In genomic region chr11:89516496-89516895, GRCh38 we compare ENCODE assay signal across 15 cellular contexts. TPM values are rescaled to one million over a fixed set of nuclear protein-coding genes. Genes with fewer than 3 reads are reported as not detected.
DNase-seq lines count a peak whose midpoint lies in the region; ATAC-seq and TF ChIP-seq lines count a peak whose summit lies in the region.
"Had no signal": no experiment of that assay in that cellular context is flagged by ENCODE, and none has a peak within 500 bp of the region (broad histone marks: within the 10 kb centered on the region; RNA-seq: fewer than 3 reads in every experiment).

No MANE protein-coding gene starts in this region.

- TF ChIP-seq POLR2A in IMR-90 (IDR thresholded peaks at IDR 0.05; ENCODE audit: low read depth, low read length) = no peak

- no peaks in the 10 kb centered on the region for H3K4me1 ChIP-seq in IMR-90 (ENCODE audit: control insufficient read depth, insufficient read depth, low read length)
- no peaks in the 10 kb centered on the region for H3K4me1 ChIP-seq in hepatocyte (ENCODE audit: insufficient read depth)
- peaks cover 2% of the 10 kb centered on the region in 2 experiments for H3K4me1 ChIP-seq in trophoblast cell (ENCODE audit: control insufficient read depth in 1 of 2, insufficient read depth in 2 of 2, low read length in 2 of 2)
- H3K4me1 ChIP-seq: A549, HAP-1 had no signal

- dilution Hi-C loops in IMR-90 (cut with HindIII; ENCODE audit: low sequenced_read_pairs, unreplicated experiment) = no loop called here

- CTCF ChIA-PET in IMR-90 (lab: Yijun Ruan, JAX) = no interaction called here

- H3K36me3 ChIP-seq in IMR-90 (ENCODE audit: control insufficient read depth, insufficient read depth, low read length) (no peaks in the 10 kb centered on the region), hepatocyte (replicated peaks; ENCODE audit: insufficient read depth, low read depth) (no peaks in the 10 kb centered on the region), trophoblast cell (ENCODE audit: control insufficient read depth in 1 of 2, insufficient read depth in 2 of 2, low read length in 2 of 2) (no peaks in the 10 kb centered on the region)
- H3K36me3 ChIP-seq: HAP-1 had no signal

- H3K9me1 ChIP-seq in IMR-90 (ENCODE audit: insufficient read depth, low read length) = no peaks in the 10 kb centered on the region

- no peak overlapping the region for H2BK120ac ChIP-seq in IMR-90 (ENCODE audit: low read depth, low read length)
- peak overlapping the region; percentile 93 for H2BK120ac ChIP-seq in trophoblast cell (ENCODE audit: insufficient read depth, low read length, poor library complexity)

- H3K56ac ChIP-seq in IMR-90 (ENCODE audit: extremely low read depth, insufficient read depth, low read length) = no peak overlapping the region

- H2AK9ac ChIP-seq in IMR-90 (replicated peaks; ENCODE audit: low read depth, low read length, poor library complexity) = no peak overlapping the region

- H2AK5ac ChIP-seq in IMR-90 (ENCODE audit: low read depth, low read length) = no peak overlapping the region
- H2AK5ac ChIP-seq in trophoblast cell (ENCODE audit: low read length) = no peak overlapping the region

- no peaks in the 10 kb centered on the region for H3K9me2 ChIP-seq in hepatocyte (replicated peaks; ENCODE audit: insufficient read depth)

- H3K18ac ChIP-seq in IMR-90 (ENCODE audit: low read depth, low read length) = peak overlapping the region; percentile 29; the same call in 1 of the 2 replicates
- H3K18ac ChIP-seq in trophoblast cell (ENCODE audit: low read length) = no peak overlapping the region

- H3K27me3 Mint-ChIP-seq in activated T-helper 17 cell treated with anti-CD3 and anti-CD28 coated beads, Interleukin-2, amount 50 U/mL, for 72 hours = no peaks in the 10 kb centered on the region
- H3K27me3 Mint-ChIP-seq: CD8-positive, alpha-beta memory T cell had no signal

- H3K4ac ChIP-seq in IMR-90 (ENCODE audit: low read depth, low read length) (no peak overlapping the region), trophoblast cell (ENCODE audit: low read depth, low read length) (no peak overlapping the region)

- no peaks in the 10 kb centered on the region for H3K27me3 ChIP-seq in IMR-90 (ENCODE audit: control insufficient read depth, insufficient read depth, low read length)
- no peaks in the 10 kb centered on the region for H3K27me3 ChIP-seq in hepatocyte
- no peaks in the 10 kb centered on the region for H3K27me3 ChIP-seq in trophoblast cell (ENCODE audit: insufficient read depth, low read length)

- in situ Hi-C loops in IMR-90 (cut with MboI; ENCODE audit: low sequenced_read_pairs) = no loop called here

- H3K14ac ChIP-seq in IMR-90 (replicated peaks; ENCODE audit: low read depth, low read length) (no peak overlapping the region), trophoblast cell (ENCODE audit: low read length) (no peak overlapping the region)

- H4K12ac ChIP-seq in trophoblast cell (ENCODE audit: low read depth, low read length) = no peak overlapping the region

- H2BK5ac ChIP-seq in IMR-90 (ENCODE audit: low read depth, low read length, poor library complexity, severe bottlenecking) (no peak overlapping the region), trophoblast cell (ENCODE audit: low read depth, low read length, poor library complexity) (peak overlapping the region; percentile 96)

- no peaks in the 10 kb centered on the region for H3K79me1 ChIP-seq in IMR-90 (ENCODE audit: low read depth in 1 of 2, low read length in 2 of 2)
- peaks cover 2% of the 10 kb centered on the region for H3K79me1 ChIP-seq in trophoblast cell (ENCODE audit: low read length)

- TF ChIP-seq CTCF in IMR-90 (conservative IDR thresholded peaks at IDR 0.05; ENCODE audit: low read depth, low read length) (no peak), hepatocyte (IDR thresholded peaks at IDR 0.05; ENCODE audit: poor library complexity) (no peak)

- DNase-seq in IMR-90 (no peak), hepatocyte (ENCODE audit: low spot score) (no peak), trophoblast cell (peak in 1 of 2 donors; percentile 72), NCI-H1417 (lab: John Stamatoyannopoulos, UW) (no peak), DMS79 treated with DMSO at 0.1 percent for 48 hours (lab: John Stamatoyannopoulos, UW) (no peak)
- DNase-seq: CD8-positive, alpha-beta memory T cell; DMS53; GOT3 had no signal

- no peaks in the 10 kb centered on the region for H3K36me3 Mint-ChIP-seq in activated T-helper 17 cell treated with anti-CD3 and anti-CD28 coated beads, Interleukin-2, amount 50 U/mL, for 72 hours (ENCODE audit: low read depth)
- H3K36me3 Mint-ChIP-seq: CD14-positive monocyte had no signal

- peak overlapping the region; percentile 94 for H2BK12ac ChIP-seq in trophoblast cell (ENCODE audit: low read length)

- H2BK15ac ChIP-seq in IMR-90 (ENCODE audit: low read depth, low read length) = no peak overlapping the region

- H3K9ac ChIP-seq in IMR-90 (ENCODE audit: low read depth, low read length) (no peak overlapping the region), trophoblast cell (ENCODE audit: low read length) (no peak overlapping the region)

- H4K20me1 ChIP-seq in IMR-90 (ENCODE audit: insufficient read depth, low read length) (no peaks in the 10 kb centered on the region), hepatocyte (ENCODE audit: insufficient read depth, poor library complexity, severe bottlenecking) (no peaks in the 10 kb centered on the region)

- H3K4me1 Mint-ChIP-seq in activated T-helper 17 cell treated with anti-CD3 and anti-CD28 coated beads, Interleukin-2, amount 50 U/mL, for 72 hours = no peaks in the 10 kb centered on the region
- H3K4me1 Mint-ChIP-seq: CD14-positive monocyte; CD8-positive, alpha-beta memory T cell had no signal

- POLR2A ChIA-PET in IMR-90 (lab: Charles Lee; ENCODE audit: unreplicated experiment) = no interaction called here

- no peak overlapping the region for H3K4me3 Mint-ChIP-seq in activated T-helper 17 cell treated with anti-CD3 and anti-CD28 coated beads, Interleukin-2, amount 50 U/mL, for 72 hours
- H3K4me3 Mint-ChIP-seq: CD14-positive monocyte; CD8-positive, alpha-beta memory T cell had no signal

- H3K23ac ChIP-seq in IMR-90 (ENCODE audit: low read depth, low read length) (0 out of 2 replicates have a peak overlapping the region, but pooled peaks have one; percentile 16), trophoblast cell (ENCODE audit: low read length) (no peak overlapping the region)

- intact Hi-C loops in IMR-90 (cut with micrococcal nuclease) = no loop called here

- H3K4me3 ChIP-seq in IMR-90 (ENCODE audit: insufficient read depth, low read depth, low read length) (no peak overlapping the region), hepatocyte (no peak overlapping the region), trophoblast cell (ENCODE audit: low read depth, low read length) (no peak overlapping the region)
- H3K4me3 ChIP-seq: A549, HAP-1, K562 had no signal

- H4K5ac ChIP-seq in IMR-90 (ENCODE audit: low read depth, low read length) = 0 out of 2 replicates have a peak overlapping the region, but pooled peaks have one; percentile 41

- TF ChIP-seq RAD21 in IMR-90 (IDR thresholded peaks at IDR 0.05; ENCODE audit: low read length) = no peak

- no peak overlapping the region for H2BK20ac ChIP-seq in IMR-90 (ENCODE audit: low read depth, low read length)

- H3K79me2 ChIP-seq in hepatocyte = no peaks in the 10 kb centered on the region
- H3K79me2 ChIP-seq in trophoblast cell (ENCODE audit: control insufficient read depth, insufficient read depth, low read length, poor library complexity) = no peaks in the 10 kb centered on the region

- H4K8ac ChIP-seq in IMR-90 (ENCODE audit: low read depth in 2 of 2, low read length in 2 of 2) (no peak overlapping the region), trophoblast cell (ENCODE audit: low read depth, low read length) (no peak overlapping the region)

- H4K91ac ChIP-seq in IMR-90 (ENCODE audit: insufficient read depth, low read depth, low read length) (no peak overlapping the region), trophoblast cell (ENCODE audit: low read depth, low read length) (no peak overlapping the region)

- H3K9me3 ChIP-seq in IMR-90 (ENCODE audit: control insufficient read depth, insufficient read depth, low read length) (no peaks in the 10 kb centered on the region), hepatocyte (ENCODE audit: low read depth) (no peaks in the 10 kb centered on the region), trophoblast cell (ENCODE audit: insufficient read depth, low read depth, low read length) (no peaks in the 10 kb centered on the region)
- H3K9me3 ChIP-seq: HAP-1 had no signal

- ATAC-seq in IMR-90 (ENCODE audit: low read depth) (no peak), HG03571 (IDR thresholded peaks at IDR 0.05; ENCODE audit: unreplicated experiment) (no peak)
- no peak for ATAC-seq in activated T-helper 17 cell treated with anti-CD3 and anti-CD28 coated beads, Interleukin-2, amount 50 U/mL, for 72 hours (replicated peaks)
- ATAC-seq: A549, K562 had no signal

- H2AFZ ChIP-seq in IMR-90 (replicated peaks; ENCODE audit: low read length, poor library complexity) = peak overlapping the region; percentile 24
- H2AFZ ChIP-seq in hepatocyte = no peak overlapping the region
- no peak overlapping the region for H2AFZ ChIP-seq in trophoblast cell (ENCODE audit: insufficient read depth, low read length, poor library complexity)

- no TSS peak for BruUV-seq in IMR-90 (replicated peaks; lab: Mats Ljungman, UMichigan)

- peaks cover 3% of the 10 kb centered on the region for H3K9me3 Mint-ChIP-seq in activated T-helper 17 cell treated with anti-CD3 and anti-CD28 coated beads, Interleukin-2, amount 50 U/mL, for 72 hours

- no peak overlapping the region for H3K27ac Mint-ChIP-seq in activated T-helper 17 cell treated with anti-CD3 and anti-CD28 coated beads, Interleukin-2, amount 50 U/mL, for 72 hours
- H3K27ac Mint-ChIP-seq: CD14-positive monocyte; CD8-positive, alpha-beta memory T cell had no signal

- H3K4me2 ChIP-seq in IMR-90 (ENCODE audit: low read depth, low read length) (no peak overlapping the region), hepatocyte (peak overlapping the region; percentile 18), trophoblast cell (ENCODE audit: low read length) (no peak overlapping the region)
- H3K4me2 ChIP-seq: A549 had no signal

- no peak overlapping the region for H3K27ac ChIP-seq in IMR-90 (ENCODE audit: insufficient read depth, low read length)
- H3K27ac ChIP-seq in hepatocyte = no peak overlapping the region
- H3K27ac ChIP-seq in trophoblast cell (ENCODE audit: low read depth, low read length) = peak overlapping the region; percentile 90
- H3K27ac ChIP-seq: A549 had no signal

- WGBS in IMR-90 (ENCODE audit: extremely low coverage in 2 of 2, insufficient read length in 1 of 2), 2 experiments = no CpG with 5 or more reads among the region's 2 CpGs
- 17% methylated on average over 2 of the region's 2 CpGs for WGBS in hepatocyte (ENCODE audit: low lambda C conversion rate, missing lambda C conversion rate)
- no CpG with 5 or more reads among the region's 2 CpGs for WGBS in trophoblast cell (ENCODE audit: extremely low coverage, insufficient coverage, insufficient read length)

RNA-seq across cellular contexts. Expression of gene NOX4, which starts 25.3 kb away (rescaled TPM):
- total RNA-seq in IMR-90 (2012; rRNA removed) = 10.8 and 11.7 TPM in 2 replicates
- 4.0 and 4.7 TPM in 2 replicates for polyA plus RNA-seq in IMR-90 (2012; rRNA removed)
- 4.6 and 6.7 TPM in 2 replicates for polyA plus RNA-seq in IMR-90 (2012; cell fraction: cytosol; rRNA removed)
- polyA plus RNA-seq in IMR-90 (2012; cell fraction: nucleus; rRNA removed; ENCODE audit: low replicate concordance) = 3.1 and 7.9 TPM in 2 replicates
- total RNA-seq in hepatocyte = 12.7 and 20.7 TPM in 2 replicates
- 5.5 and 9.4 TPM in 2 replicates for polyA plus RNA-seq in hepatocyte
- 9.2 and 9.8 TPM in 2 replicates for polyA plus RNA-seq in trophoblast cell (2013)
- total RNA-seq in activated T-helper 17 cell treated with anti-CD3 and anti-CD28 coated beads, Interleukin-2, amount 50 U/mL, for 72 hours = not detected
- total RNA-seq: CD8-positive, alpha-beta memory T cell; G401; K562 had no signal
- polyA plus RNA-seq: CD14-positive monocyte; CD8-positive, alpha-beta memory T cell; K562 had no signal

Comparison
In these comparisons a context has a peak if more than half of its experiments do, and no peak if none do; other contexts are left out.
1. RNA of gene NOX4, which starts 25.3 kb away (total RNA-seq): 12.7 to 20.7 TPM in hepatocyte and 10.8 to 11.7 TPM in IMR-90; not detected in activated T-helper 17 cell treated with anti-CD3 and anti-CD28 coated beads, Interleukin-2, amount 50 U/mL, for 72 hours; every median in the first group is over 10 times any median in the second.